Comparison of ENCODE assay signal across 2 cellular contexts in genomic region chr21:16568661-16569060, GRCh38.
TF ChIP-seq lines count a peak whose summit lies in the region.

No MANE protein-coding gene starts in this region.

TF ChIP-seq in A549, 52 proteins besides CTCF, POLR2A, EP300 and RAD21 (continued from another document):
- TF ChIP-seq ATOH8 (CRISPR knock-in tag; IDR thresholded peaks at IDR 0.05; ENCODE audit: low read depth), result no peak

TF ChIP-seq in IMR-90, 13 proteins besides CTCF, POLR2A, EP300 and RAD21 (continued from another document):
- TF ChIP-seq USF2 (IDR thresholded peaks at IDR 0.05; ENCODE audit: low read depth, low read length), result no peak
TF ChIP-seq in IMR-90: peak in this region for 0.
